ENCODE assay signal across 17 cellular contexts in genomic region chr1:15786581-15786980, GRCh38. TPM values are rescaled to one million over a fixed set of nuclear protein-coding genes. Genes with fewer than 3 reads are reported as not detected.
A peak's percentile ranks its signal among the peaks of the same experiment; 100 is the strongest.
DNase-seq lines count a peak whose midpoint lies in the region; ATAC-seq and TF ChIP-seq lines count a peak whose summit lies in the region.
"Had no signal": no experiment of that assay in that cellular context is flagged by ENCODE, and none has a peak within 500 bp of the region (broad histone marks: within the 10 kb centered on the region; RNA-seq: fewer than 3 reads in every experiment).

No MANE protein-coding gene starts in this region.

- peak overlapping the region; percentile 38; the same call in 1 of the 2 replicates for H3K4me2 ChIP-seq in PC-9
- H3K4me2 ChIP-seq in osteoblast (ENCODE audit: insufficient read depth, low read length), result no peak overlapping the region

- H3K4me1 ChIP-seq in PC-9 (replicated peaks; ENCODE audit: insufficient read depth) (peaks cover 33% of the 10 kb centered on the region), osteoblast (ENCODE audit: insufficient read depth, low read length) (peaks cover 16% of the 10 kb centered on the region)

- H3K9me3 Mint-ChIP-seq in stimulated activated naive CD8-positive, alpha-beta T cell treated with anti-CD3 and anti-CD28 coated beads, Interleukin-15, amount 100 ng/mL, for 72 hours, result no peaks in the 10 kb centered on the region
- H3K9me3 Mint-ChIP-seq: brain had no signal

- CTCF ChIA-PET in PC-9 (lab: Charles Lee), result interaction anchor here (0.6 kb wide), 1 partner anchor 62 kb away, joined by 3 read pairs; no protein-coding TSS in a partner anchor

- no peak for ATAC-seq in GM21390 (IDR thresholded peaks at IDR 0.05; ENCODE audit: unreplicated experiment)
- ATAC-seq in stimulated activated naive CD8-positive, alpha-beta T cell treated with anti-CD3 and anti-CD28 coated beads, Interleukin-15, amount 100 ng/mL, for 72 hours, result no peak
- ATAC-seq: K562 had no signal

- H3K27me3 ChIP-seq in PC-9 (ENCODE audit: insufficient read depth, low read depth) (no peaks in the 10 kb centered on the region), osteoblast (ENCODE audit: insufficient read depth, low read length) (no peaks in the 10 kb centered on the region)

- no peak overlapping the region for H3K4me3 Mint-ChIP-seq in stimulated activated naive CD8-positive, alpha-beta T cell treated with anti-CD3 and anti-CD28 coated beads, Interleukin-15, amount 100 ng/mL, for 72 hours
- H3K4me3 Mint-ChIP-seq: brain had no signal

- H3K27ac ChIP-seq in PC-9, result peak overlapping the region; percentile 74; the same call in 1 of the 2 replicates
- H3K27ac ChIP-seq in osteoblast (ENCODE audit: low read depth, low read length), result peak overlapping the region; percentile 58

- no peaks in the 10 kb centered on the region for H3K9me3 ChIP-seq in PC-9 (ENCODE audit: insufficient read depth, low read depth)
- no peaks in the 10 kb centered on the region for H3K9me3 ChIP-seq in osteoblast (ENCODE audit: low read depth, low read length)

- BruUV-seq in PC-9 (replicated peaks; lab: Mats Ljungman, UMichigan), result no TSS peak

- no peak overlapping the region for H3K27ac Mint-ChIP-seq in stimulated activated naive CD8-positive, alpha-beta T cell treated with anti-CD3 and anti-CD28 coated beads, Interleukin-15, amount 100 ng/mL, for 72 hours

- H3K79me2 ChIP-seq in PC-9 (ENCODE audit: low read depth) (no peaks in the 10 kb centered on the region), osteoblast (ENCODE audit: insufficient read depth, low read length) (no peaks in the 10 kb centered on the region)

- H3K36me3 ChIP-seq in PC-9 (ENCODE audit: low read depth) (no peaks in the 10 kb centered on the region), osteoblast (ENCODE audit: insufficient read depth, low read length) (peaks cover 22% of the 10 kb centered on the region)

- H3F3A ChIP-seq in PC-9 (ENCODE audit: insufficient read depth, low read depth), result peaks cover 25% of the 10 kb centered on the region

- no peaks in the 10 kb centered on the region for H3K9me2 ChIP-seq in PC-9 (ENCODE audit: insufficient read depth)

- H4K20me1 ChIP-seq in PC-9 (ENCODE audit: insufficient read depth) (no peaks in the 10 kb centered on the region), osteoblast (ENCODE audit: insufficient read depth, low read length) (peaks cover 9% of the 10 kb centered on the region)

- intact Hi-C loops in PC-9 (cut with micrococcal nuclease; ENCODE audit: unreplicated experiment), result no loop called here

- DNase-seq in AG10803 (ENCODE audit: low read depth) (peak; percentile 83), PC-9 (peak in 1 of 2 experiments; percentile 61), fibroblast of mammary gland (ENCODE audit: low read depth) (peak; percentile 49), osteoblast (ENCODE audit: insufficient read length, low spot score, missing footprints) (peak; percentile 81), NAMALWA (ENCODE audit: low spot score) (no peak), SW480 (ENCODE audit: low spot score) (no peak)
- no peak for DNase-seq in stimulated activated naive CD8-positive, alpha-beta T cell treated with anti-CD3 and anti-CD28 coated beads, Interleukin-15, amount 100 ng/mL, for 72 hours
- DNase-seq: activated CD4-positive, alpha-beta T cell treated with anti-CD3 and anti-CD28 coated beads for 4 hours; NCI-H1694 treated with DMSO at 0.1 percent for 48 hours; NK-92 treated with Interleukin-12 subunit alpha and Interleukin-12 subunit beta, amount 100 ng/mL, for 24 hours had no signal

- H3K4me1 Mint-ChIP-seq in stimulated activated naive CD8-positive, alpha-beta T cell treated with anti-CD3 and anti-CD28 coated beads, Interleukin-15, amount 100 ng/mL, for 72 hours, result peaks cover 5% of the 10 kb centered on the region

- H3K4me3 ChIP-seq in AG10803 (ENCODE audit: low read length) (no peak overlapping the region), PC-9 (no peak overlapping the region), fibroblast of mammary gland (ENCODE audit: control insufficient read depth, low read depth, low read length) (no peak overlapping the region), osteoblast (ENCODE audit: insufficient read depth, low read length) (no peak overlapping the region)
- H3K4me3 ChIP-seq: K562, skin epidermis had no signal

- TF ChIP-seq CTCF in AG10803 (conservative IDR thresholded peaks at IDR 0.05; ENCODE audit: low read length) (no peak), PC-9 (conservative IDR thresholded peaks at IDR 0.05) (no peak), fibroblast of mammary gland (conservative IDR thresholded peaks at IDR 0.05; ENCODE audit: control insufficient read depth, insufficient read depth, low read depth, low read length) (no peak), osteoblast (IDR thresholded peaks at IDR 0.05; ENCODE audit: extremely low read depth, low read depth, low read length) (no peak)

- H2AFZ ChIP-seq in PC-9 (no peak overlapping the region), osteoblast (ENCODE audit: low read length) (no peak overlapping the region)

- POLR2A ChIA-PET in PC-9 (lab: Charles Lee; ENCODE audit: unreplicated experiment), result interaction anchor here (0.7 to 1.1 kb wide), 2 partner anchors 48 to 90 kb away, joined by 3 to 5 read pairs; no protein-coding TSS in a partner anchor

- H3K27me3 Mint-ChIP-seq in stimulated activated naive CD8-positive, alpha-beta T cell treated with anti-CD3 and anti-CD28 coated beads, Interleukin-15, amount 100 ng/mL, for 72 hours, result peaks cover 25% of the 10 kb centered on the region
- H3K27me3 Mint-ChIP-seq: brain had no signal

RNA-seq across cellular contexts. Expression of gene UQCRHL, which starts 20.9 kb away (rescaled TPM):
- total RNA-seq in PC-9 (2021), result 4.9 and 5.1 TPM in 2 replicates
- 1.1 and 1.5 TPM in 2 replicates for total RNA-seq in osteoblast

RNA-seq across cellular contexts. Expression of gene FBLIM1, which starts 28.0 kb away (rescaled TPM):
- total RNA-seq in PC-9 (2021) (57.2 and 114 TPM in 2 replicates), osteoblast (108 and 121 TPM in 2 replicates)

RNA-seq across cellular contexts. Expression of gene TMEM82, which starts 44.3 kb away (rescaled TPM):
- total RNA-seq in PC-9 (2021) (not detected in 2 replicates), osteoblast (not detected in 2 replicates)
- total RNA-seq: Daoy, epithelial cell of proximal tubule, K562, ureter had no signal

RNA-seq across cellular contexts. Expression of gene SLC25A34, which starts 50.5 kb away (rescaled TPM):
- total RNA-seq in PC-9 (2021), result 1.4 and 1.7 TPM in 2 replicates
- 1.4 and 1.5 TPM in 2 replicates for total RNA-seq in osteoblast

Comparison
In these comparisons a context has a peak if more than half of its experiments do, and no peak if none do; other contexts are left out.
1. DNase-seq: peak in AG10803 (single experiment), fibroblast of mammary gland (single experiment) and osteoblast (single experiment); none in NAMALWA (single experiment), stimulated activated naive CD8-positive, alpha-beta T cell treated with anti-CD3 and anti-CD28 coated beads, Interleukin-15, amount 100 ng/mL, for 72 hours (0 of 2) and SW480 (single experiment).